13 cellular contexts compared by ENCODE assay signal in the genomic region with DNA sequence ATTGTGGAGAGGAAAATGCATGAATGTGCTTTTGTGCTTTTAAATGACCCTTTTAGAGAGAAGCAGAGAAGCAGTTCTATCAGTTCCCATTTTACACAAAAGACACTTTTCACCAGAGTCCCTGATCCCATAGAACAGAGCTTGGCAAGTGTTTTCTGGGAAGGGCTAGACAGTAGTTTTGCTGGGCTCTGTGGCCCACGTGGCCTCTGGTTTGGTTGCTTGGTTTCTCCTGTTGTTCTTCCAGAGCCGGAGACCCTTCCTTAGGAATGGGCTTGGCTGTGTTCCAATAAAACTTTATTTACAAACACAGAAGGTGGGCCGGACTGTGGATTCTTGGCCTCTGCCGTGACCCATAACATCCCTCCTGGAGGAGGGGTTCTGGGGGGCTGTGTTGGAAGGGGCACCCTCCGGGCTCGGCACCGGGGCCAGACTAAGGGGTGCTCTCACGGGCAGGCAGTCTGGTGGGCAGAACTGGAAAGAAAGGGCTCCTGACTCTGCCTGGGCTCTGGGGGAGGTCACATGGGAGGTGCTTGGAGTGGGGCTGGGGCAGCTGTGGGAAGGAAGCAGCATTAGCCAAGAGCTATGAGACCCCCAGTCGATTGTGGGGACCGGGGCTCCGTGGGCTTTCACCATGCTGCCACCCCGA. TPM values are rescaled to one million over a fixed set of nuclear protein-coding genes. Genes with fewer than 3 reads are reported as not detected.
DNase-seq lines count a peak whose midpoint lies in the region; ATAC-seq, FAIRE-seq and TF ChIP-seq lines count a peak whose summit lies in the region.
"Had no signal": no experiment of that assay in that cellular context is flagged by ENCODE, and none has a peak within 500 bp of the region (broad histone marks: within the 10 kb centered on the region; RNA-seq: fewer than 3 reads in every experiment).

No MANE protein-coding gene starts in this region.

- H3K27me3 ChIP-seq in heart right ventricle (no peaks in the 10 kb centered on the region), transverse colon (no peaks in the 10 kb centered on the region)

- CTCF ChIA-PET in activated B cell treated with CpG ODN at 0.5 μM for 24 hours (lab: Charles Lee) = interaction anchor here (0.7 to 0.8 kb wide), 3 partner anchors 49 to 96 kb away, joined by 3 to 4 read pairs (median 3); partner anchors contain the start of gene TIMM13

- no peak for FAIRE-seq in D721Med (lab: Jason Lieb, UNC)

- peaks cover 75% of the 10 kb centered on the region for H3K4me1 Mint-ChIP-seq in activated B cell treated with CpG ODN at 0.5 μM for 24 hours

- H3K4me3 ChIP-seq in heart right ventricle (no peak overlapping the region), transverse colon (peak overlapping the region in 1 of 4 donors; percentile 27)

- ATAC-seq in heart right ventricle = no peak
- ATAC-seq in left ventricle myocardium superior = no peak
- peak; percentile 0 for ATAC-seq in activated B cell treated with CpG ODN at 0.5 μM for 24 hours (ENCODE audit: low read depth)
- ATAC-seq: HCT116 had no signal

- TF ChIP-seq POLR2A in transverse colon (IDR thresholded peaks at IDR 0.05) = no peak

- no peaks in the 10 kb centered on the region for H3K27me3 Mint-ChIP-seq in activated B cell treated with CpG ODN at 0.5 μM for 24 hours

- H3K36me3 ChIP-seq in heart right ventricle (peaks cover 0 to 8% (median 0%) of the 10 kb centered on the region in 9 donors), transverse colon (no peaks in the 10 kb centered on the region)

- H3K27ac Mint-ChIP-seq in activated B cell treated with CpG ODN at 0.5 μM for 24 hours = peak overlapping the region; percentile 97

- H3K9me3 ChIP-seq in heart right ventricle = no peaks in the 10 kb centered on the region
- no peaks in the 10 kb centered on the region for H3K9me3 ChIP-seq in transverse colon

- TF ChIP-seq EP300 in transverse colon (IDR thresholded peaks at IDR 0.05; ENCODE audit: low read depth) = no peak

- WGBS in heart right ventricle, 2 donors = 79 to 83% methylated on average over 12 of the region's 12 CpGs
- WGBS in transverse colon (ENCODE audit: low coverage in 1 of 2), 2 donors = 58% methylated on average over 12 of the region's 12 CpGs; no CpG with 5 or more reads in 1 of the 2 donors

- POLR2A ChIA-PET in activated B cell treated with CpG ODN at 0.5 μM for 24 hours (lab: Charles Lee) = interaction anchor here (0.6 to 2.2 kb wide), 26 partner anchors 9 to 1751 kb away, joined by 3 to 13 read pairs (median 6); partner anchors contain the start of genes GADD45B, MKNK2, PEAK3 and TIMM13

- TF ChIP-seq CTCF in heart right ventricle (IDR thresholded peaks at IDR 0.05) = no peak
- no peak for TF ChIP-seq CTCF in activated B cell treated with CpG ODN at 0.5 μM for 24 hours (IDR thresholded peaks at IDR 0.05)
- TF ChIP-seq CTCF in transverse colon (IDR thresholded peaks at IDR 0.05) = no peak
- TF ChIP-seq CTCF in D721Med (IDR thresholded peaks at IDR 0.05; ENCODE audit: insufficient read depth, missing control alignments) = no peak

- H3K36me3 Mint-ChIP-seq in activated B cell treated with CpG ODN at 0.5 μM for 24 hours (ENCODE audit: low read depth) = peaks cover 25% of the 10 kb centered on the region

- intact Hi-C loops in heart right ventricle (cut with DNase I) (no loop called here), left ventricle myocardium superior (cut with micrococcal nuclease) (no loop called here), activated B cell treated with CpG ODN at 0.5 μM for 24 hours (cut with micrococcal nuclease) (loop anchor here (1.0 to 5.0 kb wide), 4 partner anchors 42 to 291 kb away; partner anchors contain the start of genes PLEKHJ1 and SF3A2), transverse colon (cut with DNase I; ENCODE audit: low total_unique reads) (no loop called here), posterior vena cava (cut with DNase I) (no loop called here)

- H3K4me1 ChIP-seq in heart right ventricle = peaks cover 23 to 60% (median 48%) of the 10 kb centered on the region in 9 donors
- peaks cover 44 to 70% (median 61%) of the 10 kb centered on the region in 4 donors for H3K4me1 ChIP-seq in transverse colon

- in situ Hi-C loops in transverse colon (cut with MboI; ENCODE audit: low pct_ligation_motif_present in 1 of 4, low pct_unique_long_range_greater_than_20kb in 1 of 4, low sequenced_read_pairs in 3 of 4) = no loop called here

- H3K27ac ChIP-seq in heart right ventricle (peak overlapping the region in 6 of 10 donors; percentile 7 to 59 (median 44)), transverse colon (peak overlapping the region; percentile 88 to 94 (median 90))

- H3K9me3 Mint-ChIP-seq in activated B cell treated with CpG ODN at 0.5 μM for 24 hours = no peaks in the 10 kb centered on the region
- H3K9me3 Mint-ChIP-seq: CD8-positive, alpha-beta memory T cell had no signal

- peak overlapping the region; percentile 78 for H3K4me3 Mint-ChIP-seq in activated B cell treated with CpG ODN at 0.5 μM for 24 hours

- DNase-seq in heart right ventricle (peak in 1 of 2 donors; percentile 2), left ventricle myocardium superior (no peak), activated B cell treated with CpG ODN at 0.5 μM for 24 hours (no peak), midbrain (lab: John Stamatoyannopoulos, UW) (peak; percentile 76), transverse colon (no peak), posterior vena cava (ENCODE audit: low spot score) (no peak), D721Med (ENCODE audit: insufficient read length, low spot score) (no peak), NCI-H2107 treated with DMSO at 0.1 percent for 48 hours (lab: John Stamatoyannopoulos, UW; ENCODE audit: unreplicated experiment) (no peak)
- DNase-seq: mesendoderm; stimulated activated CD4-positive, alpha-beta T cell treated with anti-CD3 and anti-CD28 coated beads, Interleukin-2, amount 100 ng/mL, for 48 hours had no signal

RNA-seq across cellular contexts. Expression of gene SPPL2B, which starts 3.2 kb away (rescaled TPM):
- 10 to 100 TPM; 18.7 to 34.1 (median 21.2) TPM for total RNA-seq in heart right ventricle
- 10 to 100 TPM; 17.8 to 69.7 TPM for polyA plus RNA-seq in heart right ventricle
- total RNA-seq in left ventricle myocardium superior = 25.9 TPM
- total RNA-seq in activated B cell treated with CpG ODN at 0.5 μM for 24 hours = 112 and 142 TPM in 2 replicates
- 100 to 1,000 TPM; 149 to 367 (median 242) TPM for total RNA-seq in transverse colon
- 10 to 100 TPM; 20.7 to 36.9 TPM for total RNA-seq in posterior vena cava

RNA-seq across cellular contexts. Expression of gene LSM7, which starts 3.3 kb away (rescaled TPM):
- total RNA-seq in heart right ventricle (10 to 100 TPM; 29.0 to 48.6 (median 35.2) TPM), left ventricle myocardium superior (43.8 TPM), activated B cell treated with CpG ODN at 0.5 μM for 24 hours (149 and 152 TPM in 2 replicates), transverse colon (100 to 1,000 TPM in 3 of 4 donors, 10 to 100 TPM in 1; 62.9 to 151 (median 132) TPM), posterior vena cava (10 to 100 TPM; 46.2 to 50.5 TPM)
- 100 to 1,000 TPM; 209 to 277 TPM for polyA plus RNA-seq in heart right ventricle

RNA-seq across cellular contexts. Expression of gene LINGO3, which starts 23.8 kb away (rescaled TPM):
- total RNA-seq in heart right ventricle = not detected
- not detected for polyA plus RNA-seq in heart right ventricle
- total RNA-seq in left ventricle myocardium superior = not detected
- 0.88 and 1.4 TPM in 2 replicates for total RNA-seq in activated B cell treated with CpG ODN at 0.5 μM for 24 hours
- 1 to 10 TPM in 1 of 4 donors, under 1 TPM in 2, not detected in 1; 0.27 to 1.5 (median 0.64) TPM for total RNA-seq in transverse colon
- total RNA-seq in posterior vena cava = under 1 TPM in 1 of 2 donors, not detected in 1; 0.10 TPM

RNA-seq across cellular contexts. Expression of gene TMPRSS9, which starts 28.3 kb away (rescaled TPM):
- not detected for total RNA-seq in heart right ventricle
- under 1 TPM in 1 of 2 donors, not detected in 1; 0.01 TPM for polyA plus RNA-seq in heart right ventricle
- not detected for total RNA-seq in left ventricle myocardium superior
- not detected in 2 replicates for total RNA-seq in activated B cell treated with CpG ODN at 0.5 μM for 24 hours
- under 1 TPM in 1 of 4 donors, not detected in 3; 0.27 TPM for total RNA-seq in transverse colon
- total RNA-seq in posterior vena cava = not detected
- total RNA-seq: CD8-positive, alpha-beta memory T cell had no signal
- polyA plus RNA-seq: CD8-positive, alpha-beta memory T cell had no signal

RNA-seq across cellular contexts. Expression of gene PEAK3, which starts 49.7 kb away (rescaled TPM):
- total RNA-seq in heart right ventricle (1 to 10 TPM in 1 of 10 donors, under 1 TPM in 9; 0.11 to 1.1 (median 0.22) TPM), left ventricle myocardium superior (0.87 TPM), activated B cell treated with CpG ODN at 0.5 μM for 24 hours (0.09 TPM in 1 of 2 replicates, not detected in the other), transverse colon (1 to 10 TPM in 2 of 4 donors, under 1 TPM in 1, not detected in 1; 0.27 to 1.1 (median 1.1) TPM), posterior vena cava (1 to 10 TPM in 1 of 2 donors, under 1 TPM in 1; 0.90 to 2.0 TPM)
- under 1 TPM; 0.13 to 0.22 TPM for polyA plus RNA-seq in heart right ventricle
- total RNA-seq: CD8-positive, alpha-beta memory T cell; NCI-H460 had no signal
